Comparison of ENCODE assay signal across 8 cellular contexts in genomic region chr6:28587746-28588075, GRCh38.
DNase-seq lines count a peak whose midpoint lies in the region; ATAC-seq and TF ChIP-seq lines count a peak whose summit lies in the region.

No MANE protein-coding gene starts in this region.

- peak overlapping the region; percentile 87 for H2AFZ ChIP-seq in mesenchymal stem cell (ENCODE audit: low read depth, low read length)

- H3K27ac ChIP-seq in 22Rv1 (peak overlapping the region; percentile 83), breast epithelium (no peak overlapping the region), mesenchymal stem cell (ENCODE audit: low read length, poor library complexity, severe bottlenecking) (no peak overlapping the region)

- TF ChIP-seq POLR2A in breast epithelium (IDR thresholded peaks at IDR 0.05): no peak

- H2BK12ac ChIP-seq in mesenchymal stem cell (ENCODE audit: low read length in 2 of 2): no peak overlapping the region

- H3K18ac ChIP-seq in mesenchymal stem cell (ENCODE audit: low read depth in 1 of 2, low read length in 2 of 2): no peak overlapping the region

- TF ChIP-seq CTCF in 22Rv1 (IDR thresholded peaks at IDR 0.05) (no peak), HFF-Myc (IDR thresholded peaks at IDR 0.05; ENCODE audit: low read depth, low read length, missing control alignments) (no peak), breast epithelium (IDR thresholded peaks at IDR 0.05) (no peak)

- intact Hi-C loops in breast epithelium (cut with DNase I; ENCODE audit: low total_unique reads): no loop called here

- peaks cover 0 to 28% of the 10 kb centered on the region in 2 donors for H3K27me3 ChIP-seq in breast epithelium
- H3K27me3 ChIP-seq in mesenchymal stem cell (ENCODE audit: control insufficient read depth in 1 of 2, insufficient read depth in 1 of 2, low read length in 2 of 2): peaks cover 0 to 20% of the 10 kb centered on the region in 2 experiments

- H2BK120ac ChIP-seq in mesenchymal stem cell (ENCODE audit: low read depth, low read length): no peak overlapping the region

- H3K4ac ChIP-seq in mesenchymal stem cell (ENCODE audit: low read depth in 1 of 2, low read length in 2 of 2): no peak overlapping the region

- ATAC-seq in HG03457 (IDR thresholded peaks at IDR 0.05; ENCODE audit: unreplicated experiment): no peak

- peaks cover 11% of the 10 kb centered on the region for H3K79me1 ChIP-seq in mesenchymal stem cell (replicated peaks; ENCODE audit: low read length, poor library complexity, severe bottlenecking)

- no peaks in the 10 kb centered on the region for H3K9me3 ChIP-seq in breast epithelium
- no peaks in the 10 kb centered on the region for H3K9me3 ChIP-seq in mesenchymal stem cell (ENCODE audit: control insufficient read depth, low read length)

- no peak overlapping the region for H4K91ac ChIP-seq in mesenchymal stem cell (ENCODE audit: low read length)

- H3K4me1 ChIP-seq in breast epithelium (no peaks in the 10 kb centered on the region), mesenchymal stem cell (ENCODE audit: control insufficient read depth, insufficient read depth, low read depth, low read length) (peaks cover 11% of the 10 kb centered on the region)

- 10% methylated on average over 8 of the region's 8 CpGs for WGBS in mesenchymal stem cell

- DNase-seq in HFF-Myc (ENCODE audit: extremely low read depth, low read depth) (no peak), breast epithelium (ENCODE audit: low spot score in 2 of 2) (no peak), mesenchymal stem cell (peak; percentile 22), A172 (ENCODE audit: low spot score) (no peak), NCI-H774 (lab: John Stamatoyannopoulos, UW) (no peak), medulla oblongata (ENCODE audit: extremely low spot score) (no peak)

- no peak overlapping the region for H2BK5ac ChIP-seq in mesenchymal stem cell (ENCODE audit: low read depth, low read length, poor library complexity, severe bottlenecking)

- H3K4me2 ChIP-seq in mesenchymal stem cell (ENCODE audit: low read length, poor library complexity, severe bottlenecking): peak overlapping the region; percentile 69

- H3K23ac ChIP-seq in mesenchymal stem cell (ENCODE audit: low read length in 2 of 2): no peak overlapping the region

- H4K8ac ChIP-seq in mesenchymal stem cell (ENCODE audit: low read length): peak overlapping the region; percentile 51

- H3K4me3 ChIP-seq in HFF-Myc (replicated peaks; ENCODE audit: low read depth, low read length) (peak overlapping the region; percentile 50), breast epithelium (peak overlapping the region; percentile 39 to 68 (median 67)), mesenchymal stem cell (ENCODE audit: insufficient read depth in 1 of 2, low read depth in 1 of 2, low read length in 2 of 2) (peak overlapping the region in 1 of 2 experiments; percentile 80)

- no peak overlapping the region for H3K14ac ChIP-seq in mesenchymal stem cell (ENCODE audit: low read length in 2 of 2)

- no peak overlapping the region for H2BK15ac ChIP-seq in mesenchymal stem cell (ENCODE audit: low read depth, poor library complexity, severe bottlenecking)

- peak overlapping the region; percentile 74 for H3K9ac ChIP-seq in mesenchymal stem cell (ENCODE audit: low read length)

- H2AK5ac ChIP-seq in mesenchymal stem cell (ENCODE audit: low read length, severe bottlenecking): no peak overlapping the region

- H3K36me3 ChIP-seq in breast epithelium (no peaks in the 10 kb centered on the region), mesenchymal stem cell (ENCODE audit: control insufficient read depth in 1 of 2, insufficient read depth in 2 of 2, low read depth in 1 of 2, low read length in 2 of 2) (no peaks in the 10 kb centered on the region)
